ENCODE assay signal across 14 cellular contexts in the genomic region with DNA sequence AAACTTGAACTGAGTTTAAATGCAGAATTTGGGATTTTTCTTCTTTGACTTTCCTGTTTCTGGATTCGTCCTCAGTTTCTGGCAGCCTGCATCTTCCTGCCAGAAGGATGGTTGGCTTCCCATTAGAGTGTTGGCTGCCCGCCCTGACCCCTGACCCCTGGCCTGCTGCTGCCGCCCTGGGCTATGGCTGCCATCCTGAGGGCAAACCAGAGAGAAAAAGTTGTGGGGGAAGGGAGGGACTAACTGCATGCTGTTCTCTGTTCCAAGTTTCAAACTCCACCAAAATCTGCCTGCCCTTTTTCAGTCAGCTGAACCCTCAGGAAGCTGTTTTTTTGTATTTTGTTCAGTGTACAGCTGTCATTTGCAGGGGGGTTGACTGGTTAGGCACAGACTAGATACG. TPM values are rescaled to one million over a fixed set of nuclear protein-coding genes. Genes with fewer than 3 reads are reported as not detected.
A peak's percentile ranks its signal among the peaks of the same experiment; 100 is the strongest.
DNase-seq lines count a peak whose midpoint lies in the region; ATAC-seq lines count a peak whose summit lies in the region.
"Had no signal": no experiment of that assay in that cellular context is flagged by ENCODE, and none has a peak within 500 bp of the region (broad histone marks: within the 10 kb centered on the region; RNA-seq: fewer than 3 reads in every experiment).

No MANE protein-coding gene starts in this region.

- H3K9me3 ChIP-seq in GM23248 (ENCODE audit: low read depth), result no peaks in the 10 kb centered on the region
- H3K9me3 ChIP-seq: psoas muscle had no signal

- intact Hi-C loops in left cardiac atrium (cut with DNase I) (no loop called here), posterior vena cava (cut with DNase I) (no loop called here)

- H3K79me2 ChIP-seq in GM23248 (ENCODE audit: insufficient read depth), result no peaks in the 10 kb centered on the region

- no peak overlapping the region for H3K27ac ChIP-seq in GM23248
- H3K27ac ChIP-seq: psoas muscle had no signal

- H3K4me2 ChIP-seq in GM23248 (ENCODE audit: unreplicated experiment), result no peak overlapping the region

- no peaks in the 10 kb centered on the region for H3K9me2 ChIP-seq in GM23248 (ENCODE audit: insufficient read depth)

- WGBS in GM23248 (ENCODE audit: low coverage in 1 of 2, low lambda C conversion rate in 2 of 2, missing lambda C conversion rate in 2 of 2), 2 experiments, result 65 to 79% methylated on average over 4 of the region's 4 CpGs

- H3K4me3 ChIP-seq in GM23248, result no peak overlapping the region
- H3K4me3 ChIP-seq: psoas muscle had no signal

- no peaks in the 10 kb centered on the region for H4K20me1 ChIP-seq in GM23248 (ENCODE audit: insufficient read depth)

- no peaks in the 10 kb centered on the region for H3F3A ChIP-seq in GM23248 (ENCODE audit: insufficient read depth)

- H2AFZ ChIP-seq in GM23248, result no peak overlapping the region

- in situ Hi-C loops in GM23248 (cut with MboI), result no loop called here

- no peak overlapping the region for H3K9ac ChIP-seq in GM23248

- DNase-seq in M059J (ENCODE audit: low read depth) (peak; percentile 36), dermis blood vessel endothelial cell (peak; percentile 39), left cardiac atrium (peak; percentile 74), posterior vena cava (ENCODE audit: low spot score) (peak; percentile 90), GM23248 (no peak)
- DNase-seq: NCI-H1048; stimulated activated CD4-positive, alpha-beta T cell treated with anti-CD3 and anti-CD28 coated beads, Interleukin-2, amount 100 ng/mL, for 48 hours; stimulated activated naive CD4-positive, alpha-beta T cell treated with Interleukin-2 at 50 U/mL for 16 hours had no signal

- H3K36me3 ChIP-seq in GM23248 (ENCODE audit: low read depth), result no peaks in the 10 kb centered on the region

- ATAC-seq in left cardiac atrium (peak; percentile 73 to 81), GM21576 (IDR thresholded peaks at IDR 0.05; ENCODE audit: unreplicated experiment) (no peak), HG03108 (IDR thresholded peaks at IDR 0.05; ENCODE audit: unreplicated experiment) (no peak), GM21447 (IDR thresholded peaks at IDR 0.05; ENCODE audit: unreplicated experiment) (no peak)
- ATAC-seq: activated naive CD4-positive, alpha-beta T cell treated with anti-CD3 and anti-CD28 coated beads, Interleukin-2, amount 50 U/mL, for 72 hours; HCT116; psoas muscle had no signal

- no peaks in the 10 kb centered on the region for H3K4me1 ChIP-seq in GM23248 (ENCODE audit: insufficient read depth)

- no peaks in the 10 kb centered on the region for H3K27me3 ChIP-seq in GM23248 (replicated peaks; ENCODE audit: insufficient read depth)

RNA-seq across cellular contexts. Expression of a gene that starts 48.4 kb away (rescaled TPM):
- 18.3 and 23.7 TPM in 2 replicates for total RNA-seq in M059J (2014; rRNA removed; shearing (Covaris generic))
- total RNA-seq in dermis blood vessel endothelial cell (8.5 and 13.3 TPM in 2 replicates), left cardiac atrium (10 to 100 TPM; 13.1 to 15.9 TPM), posterior vena cava (10 to 100 TPM in 1 of 2 donors, 1 to 10 TPM in 1; 8.0 to 14.8 TPM)
- total RNA-seq in GM23248 (2014; rRNA removed; shearing (Covaris generic)), result 12.1 and 15.5 TPM in 2 replicates
- 19.5 and 23.7 TPM in 2 replicates for polyA plus RNA-seq in GM23248 (2016; fragmentation: Nextera tagmentation; extraction: Ambion mirVana)

Comparison
In these comparisons a context has a peak if more than half of its experiments do, and no peak if none do; other contexts are left out.
1. ATAC-seq: peak in left cardiac atrium (2 of 2); none in GM21576 (single experiment), HG03108 (single experiment) and GM21447 (single experiment).